Comparison of ENCODE assay signal across 11 cellular contexts in genomic region chr7:99563650-99564049, GRCh38. TPM values are rescaled to one million over a fixed set of nuclear protein-coding genes. Genes with fewer than 3 reads are reported as not detected.
A peak's percentile ranks its signal among the peaks of the same experiment; 100 is the strongest.
DNase-seq lines count a peak whose midpoint lies in the region; TF ChIP-seq lines count a peak whose summit lies in the region.
"Had no signal": no experiment of that assay in that cellular context is flagged by ENCODE, and none has a peak within 500 bp of the region (broad histone marks: within the 10 kb centered on the region; RNA-seq: fewer than 3 reads in every experiment).

No MANE protein-coding gene starts in this region.

- peak overlapping the region; percentile 99 for H3K27ac Mint-ChIP-seq in HFFc6
- no peak overlapping the region for H3K27ac Mint-ChIP-seq in activated CD4-positive, alpha-beta memory T cell treated with anti-CD3 and anti-CD28 coated beads for 36 hours

- no peak overlapping the region for H3K4me3 ChIP-seq in lower leg skin (ENCODE audit: low read depth, poor library complexity, severe bottlenecking)

- H3K4me1 Mint-ChIP-seq in HFFc6 (ENCODE audit: low read depth), result peaks cover 48% of the 10 kb centered on the region
- peaks cover 39% of the 10 kb centered on the region for H3K4me1 Mint-ChIP-seq in activated CD4-positive, alpha-beta memory T cell treated with anti-CD3 and anti-CD28 coated beads for 36 hours (ENCODE audit: low read depth)

- POLR2A ChIA-PET in activated CD4-positive, alpha-beta memory T cell treated with anti-CD3 and anti-CD28 coated beads for 36 hours (lab: Charles Lee), result interaction anchor here (1.3 kb wide), 1 partner anchor 35 kb away, joined by 3 read pairs; no protein-coding TSS in a partner anchor

- H3K4me3 Mint-ChIP-seq in HFFc6, result peak overlapping the region; percentile 86
- H3K4me3 Mint-ChIP-seq in activated CD4-positive, alpha-beta memory T cell treated with anti-CD3 and anti-CD28 coated beads for 36 hours, result no peak overlapping the region

- intact Hi-C loops in activated CD4-positive, alpha-beta memory T cell treated with anti-CD3 and anti-CD28 coated beads for 36 hours (cut with micrococcal nuclease), result no loop called here
- intact Hi-C loops in lower leg skin (cut with DNase I; ENCODE audit: low total_unique reads), result no loop called here

- H3K36me3 Mint-ChIP-seq in HFFc6 (ENCODE audit: low read depth), result peaks cover 50% of the 10 kb centered on the region
- H3K36me3 Mint-ChIP-seq in activated CD4-positive, alpha-beta memory T cell treated with anti-CD3 and anti-CD28 coated beads for 36 hours, result peaks cover 46% of the 10 kb centered on the region

- CTCF ChIA-PET in activated CD4-positive, alpha-beta memory T cell treated with anti-CD3 and anti-CD28 coated beads for 36 hours (lab: Charles Lee), result no interaction called here

- DNase-seq in A172 (ENCODE audit: low spot score), result peak; percentile 86
- peak; percentile 78 for DNase-seq in HFFc6
- peak; percentile 84 for DNase-seq in amniotic epithelial cell (ENCODE audit: low read depth)
- peak; percentile 30 for DNase-seq in kidney tubule cell (ENCODE audit: low spot score)
- DNase-seq in activated CD4-positive, CD25-positive, alpha-beta regulatory T cell (lab: John Stamatoyannopoulos, UW), result no peak
- no peak for DNase-seq in activated CD4-positive, alpha-beta memory T cell treated with anti-CD3 and anti-CD28 coated beads for 36 hours
- no peak for DNase-seq in Ammon's horn (ENCODE audit: low spot score)
- DNase-seq in lower leg skin (ENCODE audit: low spot score in 2 of 2), result no peak
- DNase-seq: C1 segment of cervical spinal cord, NCI-H524 treated with DMSO at 0.1 percent for 48 hours, T-helper 9 cell had no signal

- TF ChIP-seq POLR2A in lower leg skin (IDR thresholded peaks at IDR 0.05), result no peak

- H3K9me3 Mint-ChIP-seq in HFFc6, result no peaks in the 10 kb centered on the region
- no peaks in the 10 kb centered on the region for H3K9me3 Mint-ChIP-seq in activated CD4-positive, alpha-beta memory T cell treated with anti-CD3 and anti-CD28 coated beads for 36 hours

- no peaks in the 10 kb centered on the region; the same call in none of the 2 replicates for H3K27me3 Mint-ChIP-seq in HFFc6 (ENCODE audit: insufficient read depth)
- H3K27me3 Mint-ChIP-seq in activated CD4-positive, alpha-beta memory T cell treated with anti-CD3 and anti-CD28 coated beads for 36 hours, result no peaks in the 10 kb centered on the region

- 84% methylated on average over 10 of the region's 10 CpGs for WGBS in lower leg skin, 2 donors

- no peak for TF ChIP-seq CTCF in HFFc6 (IDR thresholded peaks at IDR 0.05)
- no peak for TF ChIP-seq CTCF in lower leg skin (IDR thresholded peaks at IDR 0.05)

RNA-seq across cellular contexts. Expression of gene ZNF655, which starts 5.2 kb away (rescaled TPM):
- total RNA-seq in A172 (2014; rRNA removed; shearing (Covaris generic)), result 90.2 and 92.1 TPM in 2 replicates
- total RNA-seq in HFFc6 (2021; fragmentation: NEBNext Ultra II Directional; extraction: Animal tissue kit (Norgen Biotek cat#: 25700)), result 10 to 100 TPM; 38.6 to 50.0 (median 43.5) TPM
- 10 to 100 TPM; 47.9 to 49.8 TPM for total RNA-seq in activated CD4-positive, alpha-beta memory T cell treated with anti-CD3 and anti-CD28 coated beads for 36 hours
- 100 to 1,000 TPM; 102 to 261 (median 114) TPM for total RNA-seq in lower leg skin

RNA-seq across cellular contexts. Expression of gene FAM200A, which starts 11.7 kb away (rescaled TPM):
- total RNA-seq in A172 (2014; rRNA removed; shearing (Covaris generic)), result 11.4 and 12.3 TPM in 2 replicates
- 1 to 10 TPM; 3.6 to 5.5 (median 5.3) TPM for total RNA-seq in HFFc6 (2021; fragmentation: NEBNext Ultra II Directional; extraction: Animal tissue kit (Norgen Biotek cat#: 25700))
- 1 to 10 TPM; 4.0 to 4.8 TPM for total RNA-seq in activated CD4-positive, alpha-beta memory T cell treated with anti-CD3 and anti-CD28 coated beads for 36 hours
- total RNA-seq in lower leg skin, result 1 to 10 TPM; 4.3 to 8.8 (median 6.5) TPM

RNA-seq across cellular contexts. Expression of gene TMEM225B, which starts 34.4 kb away (rescaled TPM):
- not detected in 2 replicates for total RNA-seq in A172 (2014; rRNA removed; shearing (Covaris generic))
- 1 to 10 TPM in 1 of 6 experiments, under 1 TPM in 5; 0.24 to 1.4 (median 0.52) TPM for total RNA-seq in HFFc6 (2021; fragmentation: NEBNext Ultra II Directional; extraction: Animal tissue kit (Norgen Biotek cat#: 25700))
- 1 to 10 TPM in 1 of 2 experiments, under 1 TPM in 1; 0.87 to 1.2 TPM for total RNA-seq in activated CD4-positive, alpha-beta memory T cell treated with anti-CD3 and anti-CD28 coated beads for 36 hours
- 1 to 10 TPM; 1.7 to 4.6 (median 2.6) TPM for total RNA-seq in lower leg skin

RNA-seq across cellular contexts. Expression of gene ZSCAN25, which starts 53.1 kb away (rescaled TPM):
- total RNA-seq in A172 (2014; rRNA removed; shearing (Covaris generic)), result 11.7 and 12.1 TPM in 2 replicates
- total RNA-seq in HFFc6 (2021; fragmentation: NEBNext Ultra II Directional; extraction: Animal tissue kit (Norgen Biotek cat#: 25700)), result 10 to 100 TPM in 3 of 6 experiments, 1 to 10 TPM in 3; 9.3 to 12.6 (median 9.9) TPM
- 10 to 100 TPM; 15.9 to 20.3 TPM for total RNA-seq in activated CD4-positive, alpha-beta memory T cell treated with anti-CD3 and anti-CD28 coated beads for 36 hours
- 10 to 100 TPM; 19.4 to 38.0 (median 23.7) TPM for total RNA-seq in lower leg skin

RNA-seq across cellular contexts. Expression of gene ZKSCAN5, which starts 59.2 kb away (rescaled TPM):
- 16.2 and 17.9 TPM in 2 replicates for total RNA-seq in A172 (2014; rRNA removed; shearing (Covaris generic))
- 10 to 100 TPM in 5 of 6 experiments, 1 to 10 TPM in 1; 10.0 to 12.8 (median 11.3) TPM for total RNA-seq in HFFc6 (2021; fragmentation: NEBNext Ultra II Directional; extraction: Animal tissue kit (Norgen Biotek cat#: 25700))
- total RNA-seq in activated CD4-positive, alpha-beta memory T cell treated with anti-CD3 and anti-CD28 coated beads for 36 hours, result 1 to 10 TPM; 7.6 to 7.7 TPM
- 1 to 10 TPM; 3.9 to 6.7 (median 5.7) TPM for total RNA-seq in lower leg skin

Comparison
In these comparisons a context has a peak if more than half of its experiments do, and no peak if none do; other contexts are left out.
1. DNase-seq: peak in A172 (single experiment), HFFc6 (single experiment), amniotic epithelial cell (single experiment) and kidney tubule cell (single experiment); none in activated CD4-positive, CD25-positive, alpha-beta regulatory T cell (0 of 4), activated CD4-positive, alpha-beta memory T cell treated with anti-CD3 and anti-CD28 coated beads for 36 hours (single experiment), Ammon's horn (single experiment) and lower leg skin (0 of 2).